ENCODE assay signal across 1 cellular context in the genomic region with DNA sequence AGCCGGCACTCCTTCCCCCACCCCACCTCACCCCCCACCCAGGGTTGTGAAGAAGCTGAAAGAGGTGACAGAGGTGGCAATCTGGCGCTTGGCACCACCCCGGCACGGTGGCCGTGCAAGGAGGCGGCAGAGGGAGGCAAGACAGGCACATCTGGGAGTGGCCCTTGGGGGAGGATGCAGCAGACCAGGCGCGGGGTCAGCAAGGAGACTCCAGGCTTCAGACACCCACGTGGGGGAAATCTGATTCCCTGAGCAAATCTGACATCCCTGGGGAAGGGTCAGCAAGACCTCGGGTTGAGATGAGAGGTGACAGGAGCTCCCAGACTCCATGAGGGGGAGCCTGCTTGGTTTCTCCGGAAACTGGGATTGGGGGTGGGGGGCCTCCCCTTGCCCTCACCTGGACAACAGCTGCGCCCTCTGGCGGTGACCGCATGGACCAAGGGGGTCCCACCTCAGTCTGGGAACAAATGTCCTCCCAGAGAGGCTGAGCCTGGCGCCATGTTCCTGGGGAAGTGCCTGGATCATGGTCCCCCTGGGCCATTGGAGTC.
TF ChIP-seq lines count a peak whose summit lies in the region.

No MANE protein-coding gene starts in this region.

TF ChIP-seq in HepG2, 621 proteins besides CTCF, POLR2A, EP300 and RAD21 (continued from another document and continues in another):
- TF ChIP-seq ZBTB33 (CRISPR knock-in tag; IDR thresholded peaks at IDR 0.05), result peak; percentile 58
- TF ChIP-seq CHD4 (IDR thresholded peaks at IDR 0.05; ENCODE audit: borderline replicate concordance, low read length), result no peak
- TF ChIP-seq ZC3H13 (CRISPR knock-in tag; IDR thresholded peaks at IDR 0.05), result no peak
- no peak for TF ChIP-seq ZFX (CRISPR knock-in tag; IDR thresholded peaks at IDR 0.05; ENCODE audit: low read depth)
- peak; percentile 26; the same call in 1 of the 2 replicates for TF ChIP-seq SMC3 (IDR thresholded peaks at IDR 0.05; ENCODE audit: low read length)
- TF ChIP-seq HOXA7 (CRISPR knock-in tag; IDR thresholded peaks at IDR 0.05), result no peak
- TF ChIP-seq, protein P1, sequence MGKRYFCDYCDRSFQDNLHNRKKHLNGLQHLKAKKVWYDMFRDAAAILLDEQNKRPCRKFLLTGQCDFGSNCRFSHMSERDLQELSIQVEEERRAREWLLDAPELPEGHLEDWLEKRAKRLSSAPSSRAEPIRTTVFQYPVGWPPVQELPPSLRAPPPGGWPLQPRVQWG (CRISPR knock-in tag; IDR thresholded peaks at IDR 0.05; ENCODE audit: borderline replicate concordance, low read depth), result no peak
- TF ChIP-seq KLF12 (CRISPR knock-in tag; IDR thresholded peaks at IDR 0.05; ENCODE audit: borderline replicate concordance), result no peak
- no peak for TF ChIP-seq BRF2 (CRISPR knock-in tag; IDR thresholded peaks at IDR 0.05)
- TF ChIP-seq XRCC5 (optimal IDR thresholded peaks at IDR 0.05; ENCODE audit: low read length), result peak; percentile 89
- TF ChIP-seq, protein P2, sequence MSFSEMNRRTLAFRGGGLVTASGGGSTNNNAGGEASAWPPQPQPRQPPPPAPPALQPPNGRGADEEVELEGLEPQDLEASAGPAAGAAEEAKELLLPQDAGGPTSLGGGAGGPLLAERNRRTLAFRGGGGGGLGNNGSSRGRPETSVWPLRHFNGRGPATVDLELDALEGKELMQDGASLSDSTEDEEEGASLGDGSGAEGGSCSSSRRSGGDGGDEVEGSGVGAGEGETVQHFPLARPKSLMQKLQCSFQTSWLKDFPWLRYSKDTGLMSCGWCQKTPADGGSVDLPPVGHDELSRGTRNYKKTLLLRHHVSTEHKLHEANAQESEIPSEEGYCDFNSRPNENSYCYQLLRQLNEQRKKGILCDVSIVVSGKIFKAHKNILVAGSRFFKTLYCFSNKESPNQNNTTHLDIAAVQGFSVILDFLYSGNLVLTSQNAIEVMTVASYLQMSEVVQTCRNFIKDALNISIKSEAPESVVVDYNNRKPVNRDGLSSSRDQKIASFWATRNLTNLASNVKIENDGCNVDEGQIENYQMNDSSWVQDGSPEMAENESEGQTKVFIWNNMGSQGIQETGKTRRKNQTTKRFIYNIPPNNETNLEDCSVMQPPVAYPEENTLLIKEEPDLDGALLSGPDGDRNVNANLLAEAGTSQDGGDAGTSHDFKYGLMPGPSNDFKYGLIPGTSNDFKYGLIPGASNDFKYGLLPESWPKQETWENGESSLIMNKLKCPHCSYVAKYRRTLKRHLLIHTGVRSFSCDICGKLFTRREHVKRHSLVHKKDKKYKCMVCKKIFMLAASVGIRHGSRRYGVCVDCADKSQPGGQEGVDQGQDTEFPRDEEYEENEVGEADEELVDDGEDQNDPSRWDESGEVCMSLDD (CRISPR knock-in tag; IDR thresholded peaks at IDR 0.05; ENCODE audit: borderline replicate concordance), result 0 out of 2 replicates have a peak, but pooled peaks have one; percentile 48
- TF ChIP-seq, protein P3, sequence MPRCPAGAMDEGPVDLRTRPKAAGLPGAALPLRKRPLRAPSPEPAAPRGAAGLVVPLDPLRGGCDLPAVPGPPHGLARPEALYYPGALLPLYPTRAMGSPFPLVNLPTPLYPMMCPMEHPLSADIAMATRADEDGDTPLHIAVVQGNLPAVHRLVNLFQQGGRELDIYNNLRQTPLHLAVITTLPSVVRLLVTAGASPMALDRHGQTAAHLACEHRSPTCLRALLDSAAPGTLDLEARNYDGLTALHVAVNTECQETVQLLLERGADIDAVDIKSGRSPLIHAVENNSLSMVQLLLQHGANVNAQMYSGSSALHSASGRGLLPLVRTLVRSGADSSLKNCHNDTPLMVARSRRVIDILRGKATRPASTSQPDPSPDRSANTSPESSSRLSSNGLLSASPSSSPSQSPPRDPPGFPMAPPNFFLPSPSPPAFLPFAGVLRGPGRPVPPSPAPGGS (CRISPR knock-in tag; IDR thresholded peaks at IDR 0.05), result 0 out of 2 replicates have a peak, but pooled peaks have one; percentile 41
- no peak for TF ChIP-seq YEATS4 (CRISPR knock-in tag; IDR thresholded peaks at IDR 0.05; ENCODE audit: borderline replicate concordance)
- TF ChIP-seq RARA (CRISPR knock-in tag; IDR thresholded peaks at IDR 0.05), result 0 out of 2 replicates have a peak, but pooled peaks have one; percentile 16
- TF ChIP-seq, protein P4, sequence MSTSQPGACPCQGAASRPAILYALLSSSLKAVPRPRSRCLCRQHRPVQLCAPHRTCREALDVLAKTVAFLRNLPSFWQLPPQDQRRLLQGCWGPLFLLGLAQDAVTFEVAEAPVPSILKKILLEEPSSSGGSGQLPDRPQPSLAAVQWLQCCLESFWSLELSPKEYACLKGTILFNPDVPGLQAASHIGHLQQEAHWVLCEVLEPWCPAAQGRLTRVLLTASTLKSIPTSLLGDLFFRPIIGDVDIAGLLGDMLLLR (CRISPR knock-in tag; IDR thresholded peaks at IDR 0.05), result no peak
- TF ChIP-seq KAT7 (CRISPR knock-in tag; IDR thresholded peaks at IDR 0.05; ENCODE audit: borderline replicate concordance), result peak; percentile 69; the same call in 1 of the 2 replicates
- TF ChIP-seq ZNF326 (CRISPR knock-in tag; IDR thresholded peaks at IDR 0.05; ENCODE audit: borderline replicate concordance), result no peak
- TF ChIP-seq TBL1XR1 (IDR thresholded peaks at IDR 0.05; ENCODE audit: borderline replicate concordance, low read length, partially characterized antibody), result no peak
- TF ChIP-seq ZNF503 (CRISPR knock-in tag; IDR thresholded peaks at IDR 0.05), result no peak
- no peak for TF ChIP-seq ZFP36L2 (CRISPR knock-in tag; IDR thresholded peaks at IDR 0.05)
- TF ChIP-seq RORA (CRISPR knock-in tag; IDR thresholded peaks at IDR 0.05), result no peak
- no peak for TF ChIP-seq RBM22 (optimal IDR thresholded peaks at IDR 0.05; ENCODE audit: low read length)
- TF ChIP-seq ZNF644 (CRISPR knock-in tag; IDR thresholded peaks at IDR 0.05; ENCODE audit: low read depth), result peak; percentile 62
- TF ChIP-seq JARID2 (CRISPR knock-in tag; IDR thresholded peaks at IDR 0.05; ENCODE audit: insufficient replicate concordance), result no peak
- peak; percentile 56; the same call in 1 of the 2 replicates for TF ChIP-seq MYC (CRISPR knock-in tag; IDR thresholded peaks at IDR 0.05; ENCODE audit: borderline replicate concordance)
- TF ChIP-seq, protein P5, sequence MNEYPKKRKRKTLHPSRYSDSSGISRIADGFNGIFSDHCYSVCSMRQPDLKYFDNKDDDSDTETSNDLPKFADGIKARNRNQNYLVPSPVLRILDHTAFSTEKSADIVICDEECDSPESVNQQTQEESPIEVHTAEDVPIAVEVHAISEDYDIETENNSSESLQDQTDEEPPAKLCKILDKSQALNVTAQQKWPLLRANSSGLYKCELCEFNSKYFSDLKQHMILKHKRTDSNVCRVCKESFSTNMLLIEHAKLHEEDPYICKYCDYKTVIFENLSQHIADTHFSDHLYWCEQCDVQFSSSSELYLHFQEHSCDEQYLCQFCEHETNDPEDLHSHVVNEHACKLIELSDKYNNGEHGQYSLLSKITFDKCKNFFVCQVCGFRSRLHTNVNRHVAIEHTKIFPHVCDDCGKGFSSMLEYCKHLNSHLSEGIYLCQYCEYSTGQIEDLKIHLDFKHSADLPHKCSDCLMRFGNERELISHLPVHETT (CRISPR knock-in tag; conservative IDR thresholded peaks at IDR 0.05), result no peak
- TF ChIP-seq ZNF225 (CRISPR knock-in tag; IDR thresholded peaks at IDR 0.05), result no peak
- TF ChIP-seq ZFP36 (IDR thresholded peaks at IDR 0.05; ENCODE audit: borderline replicate concordance, low read depth, low read length, partially characterized antibody), result no peak
- no peak for TF ChIP-seq NFYC (CRISPR knock-in tag; IDR thresholded peaks at IDR 0.05)
- TF ChIP-seq CENPX (CRISPR knock-in tag; IDR thresholded peaks at IDR 0.05), result no peak
- TF ChIP-seq PRDM4 (CRISPR knock-in tag; IDR thresholded peaks at IDR 0.05; ENCODE audit: borderline replicate concordance), result no peak
- TF ChIP-seq, protein P6, sequence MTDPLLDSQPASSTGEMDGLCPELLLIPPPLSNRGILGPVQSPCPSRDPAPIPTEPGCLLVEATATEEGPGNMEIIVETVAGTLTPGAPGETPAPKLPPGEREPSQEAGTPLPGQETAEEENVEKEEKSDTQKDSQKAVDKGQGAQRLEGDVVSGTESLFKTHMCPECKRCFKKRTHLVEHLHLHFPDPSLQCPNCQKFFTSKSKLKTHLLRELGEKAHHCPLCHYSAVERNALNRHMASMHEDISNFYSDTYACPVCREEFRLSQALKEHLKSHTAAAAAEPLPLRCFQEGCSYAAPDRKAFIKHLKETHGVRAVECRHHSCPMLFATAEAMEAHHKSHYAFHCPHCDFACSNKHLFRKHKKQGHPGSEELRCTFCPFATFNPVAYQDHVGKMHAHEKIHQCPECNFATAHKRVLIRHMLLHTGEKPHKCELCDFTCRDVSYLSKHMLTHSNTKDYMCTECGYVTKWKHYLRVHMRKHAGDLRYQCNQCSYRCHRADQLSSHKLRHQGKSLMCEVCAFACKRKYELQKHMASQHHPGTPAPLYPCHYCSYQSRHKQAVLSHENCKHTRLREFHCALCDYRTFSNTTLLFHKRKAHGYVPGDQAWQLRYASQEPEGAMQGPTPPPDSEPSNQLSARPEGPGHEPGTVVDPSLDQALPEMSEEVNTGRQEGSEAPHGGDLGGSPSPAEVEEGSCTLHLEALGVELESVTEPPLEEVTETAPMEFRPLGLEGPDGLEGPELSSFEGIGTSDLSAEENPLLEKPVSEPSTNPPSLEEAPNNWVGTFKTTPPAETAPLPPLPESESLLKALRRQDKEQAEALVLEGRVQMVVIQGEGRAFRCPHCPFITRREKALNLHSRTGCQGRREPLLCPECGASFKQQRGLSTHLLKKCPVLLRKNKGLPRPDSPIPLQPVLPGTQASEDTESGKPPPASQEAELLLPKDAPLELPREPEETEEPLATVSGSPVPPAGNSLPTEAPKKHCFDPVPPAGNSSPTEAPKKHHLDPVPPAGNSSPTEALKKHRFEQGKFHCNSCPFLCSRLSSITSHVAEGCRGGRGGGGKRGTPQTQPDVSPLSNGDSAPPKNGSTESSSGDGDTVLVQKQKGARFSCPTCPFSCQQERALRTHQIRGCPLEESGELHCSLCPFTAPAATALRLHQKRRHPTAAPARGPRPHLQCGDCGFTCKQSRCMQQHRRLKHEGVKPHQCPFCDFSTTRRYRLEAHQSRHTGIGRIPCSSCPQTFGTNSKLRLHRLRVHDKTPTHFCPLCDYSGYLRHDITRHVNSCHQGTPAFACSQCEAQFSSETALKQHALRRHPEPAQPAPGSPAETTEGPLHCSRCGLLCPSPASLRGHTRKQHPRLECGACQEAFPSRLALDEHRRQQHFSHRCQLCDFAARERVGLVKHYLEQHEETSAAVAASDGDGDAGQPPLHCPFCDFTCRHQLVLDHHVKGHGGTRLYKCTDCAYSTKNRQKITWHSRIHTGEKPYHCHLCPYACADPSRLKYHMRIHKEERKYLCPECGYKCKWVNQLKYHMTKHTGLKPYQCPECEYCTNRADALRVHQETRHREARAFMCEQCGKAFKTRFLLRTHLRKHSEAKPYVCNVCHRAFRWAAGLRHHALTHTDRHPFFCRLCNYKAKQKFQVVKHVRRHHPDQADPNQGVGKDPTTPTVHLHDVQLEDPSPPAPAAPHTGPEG (CRISPR knock-in tag; IDR thresholded peaks at IDR 0.05), result no peak
- TF ChIP-seq NCOR1 (IDR thresholded peaks at IDR 0.05; ENCODE audit: borderline replicate concordance, low read length), result no peak
- no peak for TF ChIP-seq MXI1 (IDR thresholded peaks at IDR 0.05; ENCODE audit: borderline replicate concordance, low read depth, low read length)
- TF ChIP-seq ZMYM2 (CRISPR knock-in tag; IDR thresholded peaks at IDR 0.05), result no peak
- TF ChIP-seq PLRG1 (conservative IDR thresholded peaks at IDR 0.05), result no peak
- no peak for TF ChIP-seq ZNF569 (CRISPR knock-in tag; IDR thresholded peaks at IDR 0.05; ENCODE audit: borderline replicate concordance)
- no peak for TF ChIP-seq ZNF446 (CRISPR knock-in tag; IDR thresholded peaks at IDR 0.05)
